In the genomic region with DNA sequence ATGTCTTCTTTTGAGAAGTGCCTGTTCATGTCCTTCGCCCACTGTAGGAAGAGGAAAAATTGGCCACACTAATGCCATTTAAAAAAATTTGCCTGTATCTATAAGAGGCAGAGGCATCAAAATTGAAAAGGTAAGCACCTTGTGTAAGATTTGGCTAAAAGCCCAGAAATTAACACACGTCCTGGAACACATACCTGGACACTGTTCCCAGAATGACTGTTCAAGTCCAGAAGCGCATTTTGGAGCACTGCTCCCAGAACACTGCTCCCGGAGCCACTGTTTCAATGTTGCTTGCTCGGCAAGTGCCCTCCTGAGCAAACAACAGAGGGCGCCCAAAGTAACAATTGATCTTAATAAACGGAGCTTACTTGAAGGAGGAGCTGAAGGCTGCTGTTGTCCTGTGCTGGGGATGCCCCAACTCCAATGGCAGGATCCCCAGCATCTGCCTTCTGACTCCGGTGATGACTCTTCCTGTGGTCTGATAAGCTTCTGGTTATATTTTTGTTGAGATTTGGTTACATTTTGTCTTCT, we compare ENCODE assay signal across 23 cellular contexts.
DNase-seq lines count a peak whose midpoint lies in the region; ATAC-seq, FAIRE-seq and TF ChIP-seq lines count a peak whose summit lies in the region.
"Had no signal": no experiment of that assay in that cellular context is flagged by ENCODE, and none has a peak within 500 bp of the region (broad histone marks: within the 10 kb centered on the region; RNA-seq: fewer than 3 reads in every experiment).

No MANE protein-coding gene starts in this region.

- ATAC-seq in right lobe of liver, result peak in 3 of 4 donors; percentile 13 to 51 (median 51)
- ATAC-seq in HG02763 (IDR thresholded peaks at IDR 0.05; ENCODE audit: unreplicated experiment), result no peak
- ATAC-seq: CD8-positive, alpha-beta T cell; psoas muscle had no signal

- no peaks in the 10 kb centered on the region for H3K4me1 ChIP-seq in right lobe of liver
- H3K4me1 ChIP-seq: adrenal gland, Peyer's patch, psoas muscle had no signal

- H3K27ac ChIP-seq in right lobe of liver, result no peak overlapping the region
- H3K27ac ChIP-seq: 22Rv1, adrenal gland, coronary artery, Peyer's patch, psoas muscle had no signal

- H3K27me3 ChIP-seq in bronchial epithelial cell (ENCODE audit: control insufficient read depth, insufficient read depth, low read length) (no peaks in the 10 kb centered on the region), right lobe of liver (no peaks in the 10 kb centered on the region)
- H3K27me3 ChIP-seq: adrenal gland, Peyer's patch had no signal

- TF ChIP-seq CTCF in bronchial epithelial cell (IDR thresholded peaks at IDR 0.05; ENCODE audit: insufficient read depth, low read length, severe bottlenecking), result no peak
- no peak for TF ChIP-seq CTCF in right lobe of liver (IDR thresholded peaks at IDR 0.05)

- H3K4me3 ChIP-seq in bronchial epithelial cell (ENCODE audit: low read depth, low read length) (no peak overlapping the region), right lobe of liver (no peak overlapping the region)
- H3K4me3 ChIP-seq: adrenal gland, coronary artery, Peyer's patch, psoas muscle had no signal

- FAIRE-seq in bronchial epithelial cell (lab: Jason Lieb, UNC), result no peak
- FAIRE-seq: endometrium had no signal

- no peaks in the 10 kb centered on the region for H3K9me3 ChIP-seq in right lobe of liver
- H3K9me3 ChIP-seq: adrenal gland, psoas muscle had no signal

- no peaks in the 10 kb centered on the region for H3K36me3 ChIP-seq in bronchial epithelial cell (ENCODE audit: control insufficient read depth, insufficient read depth, low read length)
- H3K36me3 ChIP-seq in right lobe of liver, result no peaks in the 10 kb centered on the region
- H3K36me3 ChIP-seq: adrenal gland, Peyer's patch had no signal

- 56% methylated on average over 5 of the region's 8 CpGs for WGBS in right lobe of liver (ENCODE audit: insufficient coverage, low coverage, low lambda C conversion rate, missing lambda C conversion rate)

- TF ChIP-seq POLR2A in right lobe of liver (IDR thresholded peaks at IDR 0.05), result no peak

- DNase-seq in NCI-H82 (lab: John Stamatoyannopoulos, UW), result peak; percentile 4
- no peak for DNase-seq in NCI-H82 treated with DMSO at 0.1 percent for 48 hours (lab: John Stamatoyannopoulos, UW; ENCODE audit: unreplicated experiment)
- DNase-seq in NAMALWA (ENCODE audit: low spot score), result peak; percentile 5
- DNase-seq in bronchial epithelial cell (ENCODE audit: low read depth), result peak; percentile 8
- DNase-seq in right lobe of liver, result no peak
- no peak for DNase-seq in NCI-H748 (lab: John Stamatoyannopoulos, UW; ENCODE audit: unreplicated experiment)
- no peak for DNase-seq in islet precursor cell
- DNase-seq: activated CD4-positive, alpha-beta T cell treated with anti-CD3 and anti-CD28 coated beads for 4 hours; activated naive CD4-positive, alpha-beta T cell; activated T-cell treated with anti-CD3 and anti-CD28 coated beads, Interleukin-2, amount 50 U/mL, for 24 hours; adrenal gland; CD8-positive, alpha-beta T cell; DMS 273 treated with DMSO at 0.1 percent for 48 hours; NCI-H1092 treated with DMSO at 0.1 percent for 48 hours; NCI-H2029 treated with DMSO at 0.1 percent for 48 hours; NCI-H345; Peyer's patch; psoas muscle; SIG-M5 had no signal

- intact Hi-C loops in right lobe of liver (cut with DNase I), result no loop called here

Comparison
In these comparisons a context has a peak if more than half of its experiments do, and no peak if none do; other contexts are left out.
1. DNase-seq: peak in NCI-H82 (single experiment), NAMALWA (single experiment) and bronchial epithelial cell (single experiment); none in NCI-H82 treated with DMSO at 0.1 percent for 48 hours (single experiment), right lobe of liver (0 of 3), NCI-H748 (single experiment) and islet precursor cell (single experiment).